8 cellular contexts compared by ENCODE assay signal in the genomic region with DNA sequence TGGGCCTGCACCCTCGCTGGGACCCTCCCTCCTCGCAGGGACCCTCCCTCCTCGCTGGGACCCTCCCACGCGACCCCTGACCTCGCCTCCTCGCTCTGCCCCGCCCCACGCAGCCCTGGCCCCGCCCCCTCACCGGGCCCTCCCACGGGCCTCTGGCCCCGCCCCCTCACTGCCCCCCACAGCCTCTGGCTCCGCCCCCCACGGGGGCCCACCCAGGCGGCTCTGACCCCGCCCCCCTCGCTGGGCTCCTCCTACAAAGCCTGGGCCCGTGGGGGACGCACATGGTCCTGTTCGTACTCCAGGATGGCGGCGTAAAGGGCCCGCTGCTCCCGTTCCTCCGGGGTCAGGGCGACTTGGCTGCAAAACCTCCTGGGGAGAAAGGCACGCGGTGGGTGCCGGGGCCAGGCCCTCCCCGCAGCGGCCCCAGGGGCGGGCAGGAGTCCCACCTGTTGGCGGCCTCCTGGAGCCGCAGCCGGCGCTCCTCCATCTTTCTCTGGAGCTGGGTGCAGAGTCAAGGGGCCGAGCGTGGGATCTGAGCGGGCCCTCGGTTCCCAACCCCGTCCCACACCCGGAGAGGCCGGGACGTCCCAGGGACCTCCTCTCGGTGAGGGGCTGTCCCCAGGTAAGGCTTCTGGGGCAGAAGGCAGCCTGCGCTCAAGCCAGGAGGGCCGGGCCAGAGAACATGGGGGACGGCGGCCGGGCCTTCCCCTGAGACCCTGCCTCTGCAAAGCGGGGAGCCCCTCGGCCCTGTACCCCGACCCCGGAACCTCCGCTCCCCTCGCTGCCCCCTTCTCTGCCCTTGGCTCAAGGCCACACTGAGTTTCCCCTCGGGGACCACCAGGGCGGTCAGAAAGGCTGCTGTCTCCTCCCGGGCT. TPM values are rescaled to one million over a fixed set of nuclear protein-coding genes. Genes with fewer than 3 reads are reported as not detected.
DNase-seq lines count a peak whose midpoint lies in the region; ATAC-seq and TF ChIP-seq lines count a peak whose summit lies in the region.

No MANE protein-coding gene starts in this region.

- H3K9me3 ChIP-seq in Caco-2 (no peaks in the 10 kb centered on the region), HEK293 (ENCODE audit: control insufficient read depth, insufficient read depth, low read depth, low read length) (no peaks in the 10 kb centered on the region)

- no peaks in the 10 kb centered on the region for H3K9me3 Mint-ChIP-seq in Caco-2 (ENCODE audit: unreplicated experiment)

- peak overlapping the region; percentile 49; the same call in 1 of the 2 replicates for H3K27ac ChIP-seq in HEK293 (ENCODE audit: extremely low read depth, low read depth, low read length)

- intact Hi-C loops in Caco-2 (cut with micrococcal nuclease; ENCODE audit: unreplicated experiment), result loop anchor here (1.0 kb wide), 2 partner anchors 8 to 11 kb away; a partner anchor contains a TSS
- intact Hi-C loops in left ventricle myocardium superior (cut with micrococcal nuclease), result no loop called here

- H3K4me3 ChIP-seq in Caco-2 (ENCODE audit: low read depth, low read length) (peak overlapping the region; percentile 50), HEK293 (ENCODE audit: low read depth, low read length) (peak overlapping the region; percentile 62)

- CTCF ChIA-PET in Caco-2 (lab: Charles Lee), result interaction anchor here (0.5 to 2.1 kb wide), 2 partner anchors 10 to 11 kb away, joined by 4 to 15 read pairs; a partner anchor contains a TSS
- CTCF ChIA-PET in HEK293 (lab: Yijun Ruan, JAX), result interaction anchor here (0.7 kb wide), 1 partner anchor 10 kb away, joined by 3 read pairs; a partner anchor contains a TSS

- POLR2A ChIA-PET in Caco-2 (lab: Charles Lee), result interaction anchor here (1.5 kb wide), 1 partner anchor 12 kb away, joined by 5 read pairs; no protein-coding TSS in a partner anchor
- POLR2A ChIA-PET in HEK293 (lab: Yijun Ruan, JAX), result interaction anchor here (0.5 to 1.4 kb wide), 3 partner anchors 9 to 105 kb away, joined by 3 to 4 read pairs (median 3); a partner anchor contains a TSS

- H3K27me3 ChIP-seq in Caco-2 (replicated peaks; ENCODE audit: control insufficient read depth, insufficient read depth, low read length), result no peaks in the 10 kb centered on the region

- peak overlapping the region; percentile 69 for H3K27ac Mint-ChIP-seq in Caco-2 (ENCODE audit: unreplicated experiment)

- TF ChIP-seq CTCF in Caco-2 (IDR thresholded peaks at IDR 0.05; ENCODE audit: insufficient read depth in 1 of 2, low read depth in 1 of 2, low read length in 1 of 2, severe bottlenecking in 1 of 2, unreplicated experiment in 1 of 2) (peak in 1 of 2 experiments; percentile 16), HEK293 (tag by site-specific recombination; IDR thresholded peaks at IDR 0.05) (no peak)

- TSS peak; percentile 62 for BruUV-seq in Caco-2 (replicated peaks; lab: Mats Ljungman, UMichigan)

- DNase-seq in Caco-2 (peak; percentile 82 to 85), activated gamma-delta T cell treated with Interleukin-2 at 50 U/mL for 16 hours (peak; percentile 71), left ventricle myocardium superior (peak; percentile 58), cortex of kidney (lab: John Stamatoyannopoulos, UW) (no peak), cerebellum (ENCODE audit: low spot score) (no peak)
- peak; percentile 58 to 65 for DNase-seq in stimulated activated CD4-positive, alpha-beta T cell treated with anti-CD3 and anti-CD28 coated beads, Interleukin-15, amount 100 ng/mL, for 1 hour (ENCODE audit: low read depth in 1 of 2, low spot score in 1 of 2)

- peak; percentile 48 for ATAC-seq in left ventricle myocardium superior

- H3K4me1 ChIP-seq in Caco-2 (peaks cover 6% of the 10 kb centered on the region; the same call in 1 of the 2 replicates), HEK293 (ENCODE audit: control insufficient read depth, insufficient read depth, low read length) (no peaks in the 10 kb centered on the region)

- peak; percentile 90 for TF ChIP-seq POLR2A in Raji (IDR thresholded peaks at IDR 0.05; ENCODE audit: insufficient read depth, low read depth, low read length)

- H3K36me3 ChIP-seq in Caco-2 (ENCODE audit: control insufficient read depth, insufficient read depth, low read length), result no peaks in the 10 kb centered on the region
- peaks cover 0 to 22% of the 10 kb centered on the region in 2 experiments; a peak in 2 of 3 replicates for H3K36me3 ChIP-seq in HEK293 (ENCODE audit: control insufficient read depth in 2 of 2, insufficient read depth in 1 of 2, low read length in 2 of 2)

- H3K27me3 Mint-ChIP-seq in Caco-2 (ENCODE audit: insufficient read depth, unreplicated experiment), result no peaks in the 10 kb centered on the region

- peaks cover 23% of the 10 kb centered on the region for H3K36me3 Mint-ChIP-seq in Caco-2 (ENCODE audit: insufficient read depth, unreplicated experiment)

- peaks cover under 1% of the 10 kb centered on the region for H3K4me1 Mint-ChIP-seq in Caco-2 (ENCODE audit: low read depth, unreplicated experiment)

- H3K4me3 Mint-ChIP-seq in Caco-2 (ENCODE audit: unreplicated experiment), result peak overlapping the region; percentile 82

TF ChIP-seq in HEK293, 187 proteins besides CTCF, POLR2A, EP300 and RAD21 (continues in another document):
- TF ChIP-seq SP2 (tag by site-specific recombination; IDR thresholded peaks at IDR 0.05) (peak; percentile 35), ZNF544 (tag by site-specific recombination; IDR thresholded peaks at IDR 0.05) (no peak), BCL11B (tag by site-specific recombination; IDR thresholded peaks at IDR 0.05; ENCODE audit: low read depth) (no peak), ZNF785 (tag by site-specific recombination; IDR thresholded peaks at IDR 0.05) (no peak), ZNF10 (tag by site-specific recombination; IDR thresholded peaks at IDR 0.05) (no peak), ZNF174 (tag by site-specific recombination; IDR thresholded peaks at IDR 0.05) (no peak)
- TF ChIP-seq, protein P1, sequence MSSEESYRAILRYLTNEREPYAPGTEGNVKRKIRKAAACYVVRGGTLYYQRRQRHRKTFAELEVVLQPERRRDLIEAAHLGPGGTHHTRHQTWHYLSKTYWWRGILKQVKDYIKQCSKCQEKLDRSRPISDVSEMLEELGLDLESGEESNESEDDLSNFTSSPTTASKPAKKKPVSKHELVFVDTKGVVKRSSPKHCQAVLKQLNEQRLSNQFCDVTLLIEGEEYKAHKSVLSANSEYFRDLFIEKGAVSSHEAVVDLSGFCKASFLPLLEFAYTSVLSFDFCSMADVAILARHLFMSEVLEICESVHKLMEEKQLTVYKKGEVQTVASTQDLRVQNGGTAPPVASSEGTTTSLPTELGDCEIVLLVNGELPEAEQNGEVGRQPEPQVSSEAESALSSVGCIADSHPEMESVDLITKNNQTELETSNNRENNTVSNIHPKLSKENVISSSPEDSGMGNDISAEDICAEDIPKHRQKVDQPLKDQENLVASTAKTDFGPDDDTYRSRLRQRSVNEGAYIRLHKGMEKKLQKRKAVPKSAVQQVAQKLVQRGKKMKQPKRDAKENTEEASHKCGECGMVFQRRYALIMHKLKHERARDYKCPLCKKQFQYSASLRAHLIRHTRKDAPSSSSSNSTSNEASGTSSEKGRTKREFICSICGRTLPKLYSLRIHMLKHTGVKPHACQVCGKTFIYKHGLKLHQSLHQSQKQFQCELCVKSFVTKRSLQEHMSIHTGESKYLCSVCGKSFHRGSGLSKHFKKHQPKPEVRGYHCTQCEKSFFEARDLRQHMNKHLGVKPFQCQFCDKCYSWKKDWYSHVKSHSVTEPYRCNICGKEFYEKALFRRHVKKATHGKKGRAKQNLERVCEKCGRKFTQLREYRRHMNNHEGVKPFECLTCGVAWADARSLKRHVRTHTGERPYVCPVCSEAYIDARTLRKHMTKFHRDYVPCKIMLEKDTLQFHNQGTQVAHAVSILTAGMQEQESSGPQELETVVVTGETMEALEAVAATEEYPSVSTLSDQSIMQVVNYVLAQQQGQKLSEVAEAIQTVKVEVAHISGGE (tag by site-specific recombination; conservative IDR thresholded peaks at IDR 0.05; ENCODE audit: low read depth), result no peak
- TF ChIP-seq, protein P2, sequence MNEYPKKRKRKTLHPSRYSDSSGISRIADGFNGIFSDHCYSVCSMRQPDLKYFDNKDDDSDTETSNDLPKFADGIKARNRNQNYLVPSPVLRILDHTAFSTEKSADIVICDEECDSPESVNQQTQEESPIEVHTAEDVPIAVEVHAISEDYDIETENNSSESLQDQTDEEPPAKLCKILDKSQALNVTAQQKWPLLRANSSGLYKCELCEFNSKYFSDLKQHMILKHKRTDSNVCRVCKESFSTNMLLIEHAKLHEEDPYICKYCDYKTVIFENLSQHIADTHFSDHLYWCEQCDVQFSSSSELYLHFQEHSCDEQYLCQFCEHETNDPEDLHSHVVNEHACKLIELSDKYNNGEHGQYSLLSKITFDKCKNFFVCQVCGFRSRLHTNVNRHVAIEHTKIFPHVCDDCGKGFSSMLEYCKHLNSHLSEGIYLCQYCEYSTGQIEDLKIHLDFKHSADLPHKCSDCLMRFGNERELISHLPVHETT (tag by site-specific recombination; IDR thresholded peaks at IDR 0.05), result no peak
- TF ChIP-seq, protein P3, sequence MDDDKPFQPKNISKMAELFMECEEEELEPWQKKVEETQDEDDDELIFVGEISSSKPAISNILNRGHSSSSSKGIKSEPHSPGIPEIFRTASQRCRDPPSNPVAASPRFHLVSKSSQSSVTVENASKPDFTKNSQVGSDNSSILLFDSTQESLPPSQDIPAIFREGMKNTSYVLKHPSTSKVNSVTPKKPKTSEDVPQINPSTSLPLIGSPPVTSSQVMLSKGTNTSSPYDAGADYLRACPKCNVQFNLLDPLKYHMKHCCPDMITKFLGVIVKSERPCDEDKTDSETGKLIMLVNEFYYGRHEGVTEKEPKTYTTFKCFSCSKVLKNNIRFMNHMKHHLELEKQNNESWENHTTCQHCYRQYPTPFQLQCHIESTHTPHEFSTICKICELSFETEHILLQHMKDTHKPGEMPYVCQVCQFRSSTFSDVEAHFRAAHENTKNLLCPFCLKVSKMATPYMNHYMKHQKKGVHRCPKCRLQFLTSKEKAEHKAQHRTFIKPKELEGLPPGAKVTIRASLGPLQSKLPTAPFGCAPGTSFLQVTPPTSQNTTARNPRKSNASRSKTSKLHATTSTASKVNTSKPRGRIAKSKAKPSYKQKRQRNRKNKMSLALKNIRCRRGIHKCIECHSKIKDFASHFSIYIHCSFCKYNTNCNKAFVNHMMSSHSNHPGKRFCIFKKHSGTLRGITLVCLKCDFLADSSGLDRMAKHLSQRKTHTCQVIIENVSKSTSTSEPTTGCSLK (tag by site-specific recombination; IDR thresholded peaks at IDR 0.05), result no peak

RNA-seq across cellular contexts. Expression of a gene that starts 8.9 kb away (rescaled TPM):
- total RNA-seq in Caco-2 (2022) (6.1 and 6.3 TPM in 2 replicates), left ventricle myocardium superior (13.7 TPM), cerebellum (11.1 TPM)

RNA-seq across cellular contexts. Expression of a gene that starts 9.5 kb away (rescaled TPM):
- total RNA-seq in Caco-2 (2022) (28.1 and 35.4 TPM in 2 replicates), left ventricle myocardium superior (12.2 TPM), cerebellum (19.4 TPM)

RNA-seq across cellular contexts. Expression of a gene that starts 10.3 kb away (rescaled TPM):
- total RNA-seq in Caco-2 (2022), result 16.4 and 18.5 TPM in 2 replicates
- total RNA-seq in left ventricle myocardium superior, result 2.3 TPM
- total RNA-seq in cerebellum, result 10.6 TPM

RNA-seq across cellular contexts. Expression of a gene that starts 25.3 kb away (rescaled TPM):
- total RNA-seq in Caco-2 (2022) (135 and 140 TPM in 2 replicates), left ventricle myocardium superior (23.6 TPM), cerebellum (31.1 TPM)

RNA-seq across cellular contexts. Expression of a gene that starts 54.2 kb away (rescaled TPM):
- 19.7 and 29.1 TPM in 2 replicates for total RNA-seq in Caco-2 (2022)
- total RNA-seq in left ventricle myocardium superior, result 2.6 TPM
- total RNA-seq in cerebellum, result 13.4 TPM

Comparison
In these comparisons a context has a peak if more than half of its experiments do, and no peak if none do; other contexts are left out.
1. DNase-seq: peak in Caco-2 (2 of 2), activated gamma-delta T cell treated with Interleukin-2 at 50 U/mL for 16 hours (single experiment), left ventricle myocardium superior (single experiment) and stimulated activated CD4-positive, alpha-beta T cell treated with anti-CD3 and anti-CD28 coated beads, Interleukin-15, amount 100 ng/mL, for 1 hour (2 of 2); none in cortex of kidney (single experiment) and cerebellum (single experiment).